1 cellular context compared by ENCODE assay signal in genomic region chr1:225596152-225596551, GRCh38.
TF ChIP-seq lines count a peak whose summit lies in the region.

No MANE protein-coding gene starts in this region.

TF ChIP-seq in IMR-90, 13 proteins besides CTCF, POLR2A, EP300 and RAD21:
- TF ChIP-seq BHLHE40 (IDR thresholded peaks at IDR 0.05; ENCODE audit: low read depth, low read length) (no peak), USF2 (IDR thresholded peaks at IDR 0.05; ENCODE audit: low read depth, low read length) (no peak), MAFK (IDR thresholded peaks at IDR 0.05; ENCODE audit: low read depth, low read length) (no peak)
TF ChIP-seq in IMR-90: peak in this region for 0.
